ENCODE assay signal across 29 cellular contexts in the genomic region with DNA sequence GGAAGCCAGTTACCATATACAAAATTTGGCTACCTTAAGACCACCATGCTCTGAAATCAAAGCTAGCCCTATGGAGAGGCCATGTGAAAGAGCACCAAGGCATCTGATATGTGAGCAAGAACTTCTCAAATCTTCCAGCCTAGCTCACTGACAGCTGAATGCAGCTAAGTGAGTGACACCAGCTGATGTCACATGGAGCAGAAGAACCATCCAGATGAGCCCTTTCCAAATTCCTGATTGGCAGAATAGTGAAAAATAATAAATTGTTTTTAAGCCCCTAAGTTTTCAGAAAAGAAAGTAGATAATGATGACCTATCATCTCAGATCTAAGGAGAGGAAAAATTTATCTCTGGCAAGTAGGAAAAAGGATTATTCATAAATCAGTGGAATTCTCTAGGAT.
"Had no signal": no experiment of that assay in that cellular context is flagged by ENCODE, and none has a peak within 500 bp of the region (broad histone marks: within the 10 kb centered on the region; RNA-seq: fewer than 3 reads in every experiment).

No MANE protein-coding gene starts in this region.

- H3K9me3 Mint-ChIP-seq: type B pancreatic cell had no signal

- H3K36me3 Mint-ChIP-seq: stimulated activated effector memory CD8-positive, alpha-beta T cell treated with anti-CD3 and anti-CD28 coated beads, Interleukin-12 subunit alpha, Interleukin-12 subunit beta, amount 100 ng/mL, for 72 hours; type B pancreatic cell had no signal

- H3K27ac ChIP-seq: stomach, suprapubic skin, testis, thoracic aorta, thyroid gland, tibial artery, tibial nerve, transverse colon, upper lobe of left lung, upper lobe of right lung, uterus, vagina had no signal

- H3K4me3 ChIP-seq: stomach, suprapubic skin, testis, thoracic aorta, thyroid gland, tibial artery, tibial nerve, transverse colon, upper lobe of left lung, upper lobe of right lung, uterus, vagina had no signal

- H3K4me3 Mint-ChIP-seq: stimulated activated effector memory CD8-positive, alpha-beta T cell treated with anti-CD3 and anti-CD28 coated beads, Interleukin-12 subunit alpha, Interleukin-12 subunit beta, amount 100 ng/mL, for 72 hours; stimulated activated memory B cell treated with anti-CD40 and anti-IgM and Interleukin-4, amounts not matched to agents 10 μg/mL and 1 μg/mL and 100 μg/mL, for 72 hours; stimulated activated naive B cell treated with anti-CD40 and anti-IgM and Interleukin-4, amounts not matched to agents 10 μg/mL and 1 μg/mL and 100 μg/mL, for 72 hours; stimulated activated naive CD8-positive, alpha-beta T cell treated with anti-CD3 and anti-CD28 coated beads, Interleukin-15, amount 100 ng/mL, for 72 hours; stimulated activated naive CD8-positive, alpha-beta T cell treated with anti-CD3 and anti-CD28 coated beads, Interleukin-15, Interleukin-2, amounts not matched to agents 100 ng/mL and 50 ng/mL, for 24 hours; type B pancreatic cell had no signal

- H3K27ac Mint-ChIP-seq: stimulated activated effector memory CD8-positive, alpha-beta T cell treated with anti-CD3 and anti-CD28 coated beads, Interleukin-12 subunit alpha, Interleukin-12 subunit beta, amount 100 ng/mL, for 72 hours; stimulated activated memory B cell treated with anti-CD40 and anti-IgM and Interleukin-4, amounts not matched to agents 10 μg/mL and 1 μg/mL and 100 μg/mL, for 72 hours; stimulated activated naive B cell treated with anti-CD40 and anti-IgM and Interleukin-4, amounts not matched to agents 10 μg/mL and 1 μg/mL and 100 μg/mL, for 72 hours; stimulated activated naive CD8-positive, alpha-beta T cell treated with anti-CD3 and anti-CD28 coated beads, Interleukin-15, Interleukin-2, amounts not matched to agents 100 ng/mL and 50 ng/mL, for 24 hours; type B pancreatic cell had no signal

- H3K27me3 ChIP-seq: testis, thyroid gland, tibial nerve, upper lobe of left lung, upper lobe of right lung, uterus, vagina had no signal

- DNase-seq: stimulated activated CD4-positive, alpha-beta T cell treated with anti-CD3 and anti-CD28 coated beads, Interleukin-2, amount 100 ng/mL, for 48 hours; stimulated activated CD4-positive, alpha-beta T cell treated with anti-CD3 and anti-CD28 coated beads, Interleukin-4, amount 100 ng/mL, for 1 hour; stimulated activated CD4-positive, alpha-beta T cell treated with anti-CD3 and anti-CD28 coated beads, Interleukin-4, amount 100 ng/mL, for 24 hours; stimulated activated CD4-positive, alpha-beta T cell treated with anti-CD3 and anti-CD28 coated beads, Interleukin-4, amount 100 ng/mL, for 4 hours; stimulated activated CD8-positive, alpha-beta memory T cell treated with anti-CD3 and anti-CD28 coated beads, Interleukin-4, amount 100 ng/mL, for 48 hours; stimulated activated naive B cell treated with anti-CD40 and anti-IgM and Interleukin-4, amounts not matched to agents 10 μg/mL and 1 μg/mL and 100 μg/mL, for 72 hours; stimulated activated naive CD4-positive, alpha-beta T cell; stimulated activated naive CD4-positive, alpha-beta T cell treated with Interleukin-2 at 50 U/mL for 16 hours; stimulated activated naive CD8-positive, alpha-beta T cell treated with anti-CD3 and anti-CD28 coated beads, Interleukin-15, amount 100 ng/mL, for 72 hours; stimulated activated naive CD8-positive, alpha-beta T cell treated with anti-CD3 and anti-CD28 coated beads, Interleukin-15, Interleukin-2, amounts not matched to agents 100 U/mL and 50 U/mL, for 24 hours; stomach; substantia nigra; testis; thyroid gland; tibial artery; transverse colon; trophoblast cell; upper lobe of left lung; upper lobe of right lung; uterus had no signal

- H3K9me3 ChIP-seq: testis, thoracic aorta, thyroid gland, transverse colon, upper lobe of left lung, upper lobe of right lung, uterus, vagina had no signal

- H3K4me1 ChIP-seq: stomach, suprapubic skin, testis, thyroid gland, tibial artery, tibial nerve, transverse colon, upper lobe of left lung, upper lobe of right lung, uterus, vagina had no signal

- ATAC-seq: stimulated activated effector memory CD8-positive, alpha-beta T cell treated with anti-CD3 and anti-CD28 coated beads, Interleukin-12 subunit alpha, Interleukin-12 subunit beta, amount 100 ng/mL, for 72 hours; stimulated activated memory B cell treated with anti-CD40 and anti-IgM and Interleukin-4, amounts not matched to agents 10 μg/mL and 1 μg/mL and 100 μg/mL, for 72 hours; stimulated activated naive B cell treated with anti-CD40 and anti-IgM and Interleukin-4, amounts not matched to agents 10 μg/mL and 1 μg/mL and 100 μg/mL, for 72 hours; stimulated activated naive CD8-positive, alpha-beta T cell treated with anti-CD3 and anti-CD28 coated beads, Interleukin-15, amount 100 ng/mL, for 72 hours; stimulated activated naive CD8-positive, alpha-beta T cell treated with anti-CD3 and anti-CD28 coated beads, Interleukin-15, Interleukin-2, amounts not matched to agents 100 U/mL and 50 U/mL, for 24 hours; upper lobe of right lung had no signal

- H3K4me1 Mint-ChIP-seq: stimulated activated memory B cell treated with anti-CD40 and anti-IgM and Interleukin-4, amounts not matched to agents 10 μg/mL and 1 μg/mL and 100 μg/mL, for 72 hours; stimulated activated naive B cell treated with anti-CD40 and anti-IgM and Interleukin-4, amounts not matched to agents 10 μg/mL and 1 μg/mL and 100 μg/mL, for 72 hours; stimulated activated naive CD8-positive, alpha-beta T cell treated with anti-CD3 and anti-CD28 coated beads, Interleukin-15, amount 100 ng/mL, for 72 hours had no signal

- FAIRE-seq: urothelium cell line had no signal

- H3K36me3 ChIP-seq: stomach, suprapubic skin, thoracic aorta, thyroid gland, tibial artery, tibial nerve, transverse colon, upper lobe of left lung, upper lobe of right lung, uterus, vagina had no signal
